In the genomic region with DNA sequence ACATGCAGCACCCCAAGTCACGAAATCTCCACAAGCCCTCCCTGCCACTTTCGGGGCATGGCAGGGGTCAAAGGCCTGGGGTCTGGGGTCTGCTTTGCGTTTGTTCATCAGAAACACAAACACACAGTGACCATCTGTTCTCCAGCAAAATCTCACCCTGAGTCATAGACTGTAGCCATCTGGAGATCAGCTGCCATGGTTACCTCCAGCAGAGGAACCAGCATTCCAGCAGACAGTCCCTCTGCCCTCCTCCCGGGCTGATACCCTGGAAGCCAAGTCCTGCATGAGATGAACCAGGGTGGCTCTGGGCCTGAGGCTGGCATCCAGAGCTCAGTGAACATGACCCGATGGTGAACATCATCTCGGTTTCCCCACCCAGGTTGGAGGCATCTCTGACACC, we compare ENCODE assay signal across 3 cellular contexts. TPM values are rescaled to one million over a fixed set of nuclear protein-coding genes. Genes with fewer than 3 reads are reported as not detected.
"Had no signal": no experiment of that assay in that cellular context is flagged by ENCODE, and none has a peak within 500 bp of the region (broad histone marks: within the 10 kb centered on the region; RNA-seq: fewer than 3 reads in every experiment).

No MANE protein-coding gene starts in this region.

RNA-seq across cellular contexts. Expression of a gene that starts 4.6 kb away (rescaled TPM):
- total RNA-seq: M059J, MCF 10A, NCI-H460 had no signal

RNA-seq across cellular contexts. Expression of a gene that starts 14.2 kb away (rescaled TPM):
- total RNA-seq: M059J, MCF 10A, NCI-H460 had no signal

RNA-seq across cellular contexts. Expression of a gene that starts 23.4 kb away (rescaled TPM):
- total RNA-seq: M059J, MCF 10A, NCI-H460 had no signal
